21 cellular contexts compared by ENCODE assay signal in genomic region chr15:49410660-49411059, GRCh38. TPM values are rescaled to one million over a fixed set of nuclear protein-coding genes. Genes with fewer than 3 reads are reported as not detected.
"Had no signal": no experiment of that assay in that cellular context is flagged by ENCODE, and none has a peak within 500 bp of the region (broad histone marks: within the 10 kb centered on the region; RNA-seq: fewer than 3 reads in every experiment).

No MANE protein-coding gene starts in this region.

- H3K27ac ChIP-seq: SJSA1, SK-N-MC had no signal

- H3K4me3 ChIP-seq: SJSA1, SK-N-MC had no signal

- H3K9me3 ChIP-seq: SJSA1 had no signal

- H3K27me3 ChIP-seq: SJSA1 had no signal

- DNase-seq: Karpas-422, KG1, MM.1S, NCI-H1092 treated with DMSO at 0.1 percent for 48 hours, NCI-H1436, NCI-H187, NCI-H2029, NCI-H2081 treated with DMSO at 0.1 percent for 48 hours, NCI-H2171, NCI-H226, NCI-H446, NCI-H510A, NCI-H524 treated with DMSO at 0.1 percent for 48 hours, NCI-H69, NCI-H774, Right ventricle myocardium superior, RPMI8226, SIG-M5 had no signal

- H3K36me3 ChIP-seq: SJSA1 had no signal

RNA-seq across cellular contexts. Expression of gene FGF7, which starts 12.4 kb away (rescaled TPM):
- total RNA-seq: HT-29 had no signal
